Comparison of ENCODE assay signal across 27 cellular contexts in genomic region chr11:109799604-109800003, GRCh38.
"Had no signal": no experiment of that assay in that cellular context is flagged by ENCODE, and none has a peak within 500 bp of the region (broad histone marks: within the 10 kb centered on the region; RNA-seq: fewer than 3 reads in every experiment).

No MANE protein-coding gene starts in this region.

- ATAC-seq: effector memory CD8-positive, alpha-beta T cell; esophagus mucosa; foreskin keratinocyte; gastrocnemius medialis; gastroesophageal sphincter; heart left ventricle; heart right ventricle had no signal

- DNase-seq: colonic mucosa; cortex of kidney; dermis blood vessel endothelial cell; dorsolateral prefrontal cortex; effector CD4-positive, alpha-beta T cell; effector CD8-positive, alpha-beta T cell; effector memory CD4-positive, alpha-beta T cell; effector memory CD8-positive, alpha-beta T cell; endodermal cell; erythroblast; esophagus squamous epithelium; foreskin fibroblast; foreskin keratinocyte; foreskin melanocyte; gastrocnemius medialis; glutamatergic neuron; head of caudate nucleus; heart left ventricle; heart right ventricle had no signal

- FAIRE-seq: colon, endometrium, endothelial cell of umbilical vein, frontal cortex had no signal

- H3K9me3 ChIP-seq: colonic mucosa, esophagus muscularis mucosa, esophagus squamous epithelium, gastrocnemius medialis, gastroesophageal sphincter had no signal

- H3K4me3 Mint-ChIP-seq: dendritic cell treated with granulocyte-macrophage colony-stimulating factor and Interleukin-4, amounts not matched to agents 40 ng/mL and 50 ng/mL, for 4 days; effector memory CD8-positive, alpha-beta T cell; endodermal cell had no signal

- H3K9me3 Mint-ChIP-seq: dendritic cell treated with granulocyte-macrophage colony-stimulating factor and Interleukin-4, amounts not matched to agents 40 ng/mL and 50 ng/mL, for 4 days; endodermal cell had no signal

- H3K27me3 Mint-ChIP-seq: dendritic cell treated with granulocyte-macrophage colony-stimulating factor and Interleukin-4, amounts not matched to agents 40 ng/mL and 50 ng/mL, for 4 days; effector memory CD8-positive, alpha-beta T cell had no signal

- H3K27ac Mint-ChIP-seq: dendritic cell treated with granulocyte-macrophage colony-stimulating factor and Interleukin-4, amounts not matched to agents 40 ng/mL and 50 ng/mL, for 4 days; effector memory CD8-positive, alpha-beta T cell; endodermal cell had no signal

- H3K4me1 Mint-ChIP-seq: endodermal cell had no signal
